In genomic region chr20:50756447-50756846, GRCh38 we compare ENCODE assay signal across 27 cellular contexts. TPM values are rescaled to one million over a fixed set of nuclear protein-coding genes. Genes with fewer than 3 reads are reported as not detected.
DNase-seq lines count a peak whose midpoint lies in the region; ATAC-seq, FAIRE-seq and TF ChIP-seq lines count a peak whose summit lies in the region.
"Had no signal": no experiment of that assay in that cellular context is flagged by ENCODE, and none has a peak within 500 bp of the region (broad histone marks: within the 10 kb centered on the region; RNA-seq: fewer than 3 reads in every experiment).

No MANE protein-coding gene starts in this region.

- FAIRE-seq in A549 (lab: Jason Lieb, UNC) (no peak), HTR-8/SVneo (lab: Jason Lieb, UNC) (peak; percentile 85), K562 (lab: Jason Lieb, UNC) (no peak)
- FAIRE-seq: A204.1, GM12878, GM12892, GM18507 had no signal

- H3K79me2 ChIP-seq in K562 (ENCODE audit: control insufficient read depth, insufficient read depth, low read length) (no peaks in the 10 kb centered on the region), GM23248 (ENCODE audit: insufficient read depth) (no peaks in the 10 kb centered on the region), GM23338 (replicated peaks; ENCODE audit: insufficient read depth) (no peaks in the 10 kb centered on the region)

- H3F3A ChIP-seq in GM23248 (ENCODE audit: insufficient read depth): peaks cover 3% of the 10 kb centered on the region
- no peaks in the 10 kb centered on the region for H3F3A ChIP-seq in GM23338 (replicated peaks; ENCODE audit: low read depth)

- TF ChIP-seq CTCF in A549 (IDR thresholded peaks at IDR 0.05): no peak
- TF ChIP-seq CTCF in Calu3 (IDR thresholded peaks at IDR 0.05; ENCODE audit: unreplicated experiment): no peak
- no peak for TF ChIP-seq CTCF in K562 (IDR thresholded peaks at IDR 0.05 in 2 of 3, conservative IDR thresholded peaks at IDR 0.05 in 1 of 3; ENCODE audit: insufficient read depth in 2 of 3, low read depth in 1 of 3, low read length in 3 of 3)
- no peak for TF ChIP-seq CTCF in GM23338 (conservative IDR thresholded peaks at IDR 0.05; ENCODE audit: low read depth in 2 of 2)

- TF ChIP-seq EP300 in A549 (IDR thresholded peaks at IDR 0.05) (no peak), K562 (IDR thresholded peaks at IDR 0.05; ENCODE audit: low read length) (no peak)

- BruUV-seq in Calu3 (replicated peaks; lab: Mats Ljungman, UMichigan): no TSS peak
- BruUV-seq in K562 (replicated peaks; lab: Mats Ljungman, UMichigan): no TSS peak

- intact Hi-C loops in Calu3 (cut with micrococcal nuclease; ENCODE audit: unreplicated experiment) (no loop called here), K562 (cut with micrococcal nuclease) (no loop called here)

- TF ChIP-seq POLR2A in A549 (IDR thresholded peaks at IDR 0.05; ENCODE audit: low read length) (no peak), K562 (conservative IDR thresholded peaks at IDR 0.05) (no peak)

- in situ Hi-C loops in K562 (cut with MboI) (no loop called here), GM23248 (cut with MboI) (loop anchor here (10.0 kb wide), 1 partner anchor 132 kb away; no protein-coding TSS in a partner anchor)

- H3K4me1 Mint-ChIP-seq in Calu3 (ENCODE audit: low read depth, unreplicated experiment) (peaks cover 51% of the 10 kb centered on the region), GM23338 (peaks cover 6% of the 10 kb centered on the region)
- H3K4me1 Mint-ChIP-seq: B cell had no signal

- no peaks in the 10 kb centered on the region for H3K27me3 ChIP-seq in K562 (ENCODE audit: control insufficient read depth in 2 of 2, insufficient read depth in 2 of 2, low read length in 2 of 2)
- no peaks in the 10 kb centered on the region for H3K27me3 ChIP-seq in GM23248 (replicated peaks; ENCODE audit: insufficient read depth)
- H3K27me3 ChIP-seq in GM23338 (ENCODE audit: insufficient read depth): no peaks in the 10 kb centered on the region
- H3K27me3 ChIP-seq: BLaER1 treated with 17β-estradiol and CSF1 and Interleukin-3, amounts not matched to agents 10 nM and 100 nM had no signal

- H3K9ac ChIP-seq in K562 (ENCODE audit: insufficient read depth in 1 of 2, low read depth in 2 of 2, low read length in 2 of 2) (no peak overlapping the region), GM23248 (no peak overlapping the region)
- H3K9ac ChIP-seq: BLaER1 treated with 17β-estradiol and CSF1 and Interleukin-3, amounts not matched to agents 10 nM and 100 nM had no signal

- WGBS in A549 (ENCODE audit: missing lambda C conversion rate): 80% methylated on average over 2 of the region's 2 CpGs
- 35% methylated on average over 2 of the region's 2 CpGs for WGBS in K562 (ENCODE audit: insufficient coverage, low coverage, missing lambda C conversion rate)
- WGBS in GM23248 (ENCODE audit: low coverage in 1 of 2, low lambda C conversion rate in 2 of 2, missing lambda C conversion rate in 2 of 2), 2 experiments: 89 to 91% methylated on average over 2 of the region's 2 CpGs

- H3K27ac Mint-ChIP-seq in Calu3 (ENCODE audit: unreplicated experiment): peak overlapping the region; percentile 78
- H3K27ac Mint-ChIP-seq in GM23338: no peak overlapping the region
- H3K27ac Mint-ChIP-seq: B cell; CD4-positive, alpha-beta T cell; CD8-positive, alpha-beta T cell had no signal

- H3K27ac ChIP-seq in A549: peak overlapping the region; percentile 18 to 46; a peak in 3 of 6 replicates
- H3K27ac ChIP-seq in K562 (ENCODE audit: extremely low read depth, low read depth, low read length): no peak overlapping the region
- no peak overlapping the region for H3K27ac ChIP-seq in GM23248
- no peak overlapping the region for H3K27ac ChIP-seq in GM23338 (ENCODE audit: low read depth)
- H3K27ac ChIP-seq: BLaER1 treated with 17β-estradiol and CSF1 and Interleukin-3, amounts not matched to agents 10 nM and 100 nM; C4-2B had no signal

- POLR2A ChIA-PET in A549 (lab: Yijun Ruan, JAX): no interaction called here
- POLR2A ChIA-PET in K562 (lab: Yijun Ruan, JAX): interaction anchor here (0.7 kb wide), 1 partner anchor 192 kb away, joined by 3 read pairs; no protein-coding TSS in a partner anchor

- CTCF ChIA-PET in A549 (lab: Yijun Ruan, JAX): interaction anchor here (0.6 to 20.4 kb wide), 8 partner anchors 11 to 178 kb away, joined by 3 to 276 read pairs (median 5); partner anchors contain the start of gene BCAS4
- CTCF ChIA-PET in Calu3 (lab: Charles Lee): interaction anchor here (0.6 kb wide), 3 partner anchors 32 to 132 kb away, joined by 3 to 4 read pairs (median 3); no protein-coding TSS in a partner anchor
- CTCF ChIA-PET in K562 (lab: Yijun Ruan, JAX; ENCODE audit: low intra/inter-chr PET ratio): no interaction called here

- no peak overlapping the region for H3K4me3 Mint-ChIP-seq in Calu3 (ENCODE audit: low read depth, unreplicated experiment)
- H3K4me3 Mint-ChIP-seq in GM23338: no peak overlapping the region
- H3K4me3 Mint-ChIP-seq: B cell; CD4-positive, alpha-beta T cell; CD8-positive, alpha-beta T cell had no signal

- H2AFZ ChIP-seq in K562 (ENCODE audit: low read depth, low read length): no peak overlapping the region
- no peak overlapping the region for H2AFZ ChIP-seq in GM23248
- no peak overlapping the region for H2AFZ ChIP-seq in GM23338

- H3K36me3 ChIP-seq in K562 (ENCODE audit: control insufficient read depth, insufficient read depth, low read length) (peaks cover 12% of the 10 kb centered on the region; the same call in 2 of the 3 replicates), GM23248 (ENCODE audit: low read depth) (no peaks in the 10 kb centered on the region), GM23338 (ENCODE audit: insufficient read depth) (no peaks in the 10 kb centered on the region)
- H3K36me3 ChIP-seq: BLaER1 treated with 17β-estradiol and CSF1 and Interleukin-3, amounts not matched to agents 10 nM and 100 nM had no signal

- H3K9me2 ChIP-seq in GM23248 (ENCODE audit: insufficient read depth) (no peaks in the 10 kb centered on the region), GM23338 (ENCODE audit: insufficient read depth) (no peaks in the 10 kb centered on the region)

- TF ChIP-seq RAD21 in A549 (conservative IDR thresholded peaks at IDR 0.05 in 1 of 2, IDR thresholded peaks at IDR 0.05 in 1 of 2) (no peak), K562 (CRISPR knock-in tag; conservative IDR thresholded peaks at IDR 0.05 in 1 of 2, IDR thresholded peaks at IDR 0.05 in 1 of 2) (no peak)

- no peaks in the 10 kb centered on the region for H4K20me1 ChIP-seq in K562 (replicated peaks; ENCODE audit: control insufficient read depth, insufficient read depth, low read length)
- no peaks in the 10 kb centered on the region for H4K20me1 ChIP-seq in GM23248 (ENCODE audit: insufficient read depth)
- H4K20me1 ChIP-seq in GM23338 (replicated peaks; ENCODE audit: insufficient read depth): no peaks in the 10 kb centered on the region
- H4K20me1 ChIP-seq: BLaER1 treated with 17β-estradiol and CSF1 and Interleukin-3, amounts not matched to agents 10 nM and 100 nM had no signal

- no peaks in the 10 kb centered on the region for H3K9me3 ChIP-seq in A549
- no peaks in the 10 kb centered on the region for H3K9me3 ChIP-seq in K562 (replicated peaks; ENCODE audit: control insufficient read depth, insufficient read depth, low read depth, low read length)
- no peaks in the 10 kb centered on the region for H3K9me3 ChIP-seq in GM23248 (ENCODE audit: low read depth)
- H3K9me3 ChIP-seq: BLaER1 treated with 17β-estradiol and CSF1 and Interleukin-3, amounts not matched to agents 10 nM and 100 nM; Caco-2 had no signal

- H3K9me3 Mint-ChIP-seq in Calu3 (ENCODE audit: low read depth, unreplicated experiment): no peaks in the 10 kb centered on the region
- no peaks in the 10 kb centered on the region; the same call in 2 of the 3 replicates for H3K9me3 Mint-ChIP-seq in GM23338
- H3K9me3 Mint-ChIP-seq: CD4-positive, alpha-beta T cell; CD8-positive, alpha-beta T cell had no signal

- H3K4me3 ChIP-seq in A549: no peak overlapping the region
- H3K4me3 ChIP-seq in K562: no peak overlapping the region
- H3K4me3 ChIP-seq in GM23248: no peak overlapping the region
- no peak overlapping the region for H3K4me3 ChIP-seq in GM23338
- H3K4me3 ChIP-seq: BLaER1 treated with 17β-estradiol and CSF1 and Interleukin-3, amounts not matched to agents 10 nM and 100 nM; GM12878 had no signal

- DNase-seq in A549 (ENCODE audit: low read depth in 1 of 2, low spot score in 1 of 2): no peak
- no peak for DNase-seq in Calu3
- DNase-seq in HTR-8/SVneo (ENCODE audit: insufficient read length, low spot score): no peak
- DNase-seq in K562 (ENCODE audit: extremely low read depth in 1 of 4, low spot score in 3 of 4): no peak
- no peak for DNase-seq in HUDEP-2 (lab: John Stamatoyannopoulos, UW; ENCODE audit: unreplicated experiment in 76 of 76)
- no peak for DNase-seq in GM23248
- DNase-seq in GM23338 (ENCODE audit: low spot score): no peak
- DNase-seq: 8988T; AML-193; CD4-positive, alpha-beta T cell; CD8-positive, alpha-beta T cell; DMS 273 treated with DMSO at 0.1 percent for 48 hours; DMS153; DMS53; DMS79; DND-41; EL; GDM1 had no signal

- H3K9me1 ChIP-seq in K562 (ENCODE audit: control insufficient read depth, insufficient read depth, low read length): no peaks in the 10 kb centered on the region

- H3K4me1 ChIP-seq in A549 (peaks cover 40% of the 10 kb centered on the region), K562 (replicated peaks in 1 of 2; ENCODE audit: control insufficient read depth in 2 of 2, insufficient read depth in 2 of 2, low read length in 2 of 2) (peaks cover 6 to 9% of the 10 kb centered on the region in 2 experiments; a peak in 3 of 5 replicates), GM23248 (ENCODE audit: insufficient read depth) (peaks cover 12% of the 10 kb centered on the region), GM23338 (ENCODE audit: insufficient read depth) (0 out of 2 replicates have a peak, but pooled peaks cover 3% of the 10 kb centered on the region)

- no peak overlapping the region; the same call in 1 of the 3 replicates for H3K4me2 ChIP-seq in A549
- no peak overlapping the region for H3K4me2 ChIP-seq in K562 (ENCODE audit: insufficient read depth, low read length)
- H3K4me2 ChIP-seq in GM23248 (ENCODE audit: unreplicated experiment): no peak overlapping the region
- no peak overlapping the region for H3K4me2 ChIP-seq in GM23338
- H3K4me2 ChIP-seq: BLaER1 treated with 17β-estradiol and CSF1 and Interleukin-3, amounts not matched to agents 10 nM and 100 nM had no signal

- ATAC-seq in A549 (no peak), K562 (no peak), HG03439 (IDR thresholded peaks at IDR 0.05; ENCODE audit: unreplicated experiment) (no peak), GM23338 (no peak)
- ATAC-seq: CD8-positive, alpha-beta T cell; GM12878 had no signal

- peaks cover 80% of the 10 kb centered on the region for H3K36me3 Mint-ChIP-seq in Calu3 (ENCODE audit: insufficient read depth, unreplicated experiment)
- H3K36me3 Mint-ChIP-seq in GM23338 (ENCODE audit: low read depth): peaks cover 5% of the 10 kb centered on the region; the same call in 2 of the 3 replicates
- H3K36me3 Mint-ChIP-seq: CD8-positive, alpha-beta T cell had no signal

- H3K27me3 Mint-ChIP-seq in Calu3 (ENCODE audit: unreplicated experiment) (no peaks in the 10 kb centered on the region), GM23338 (ENCODE audit: insufficient read depth, low read depth, poor library complexity) (peaks cover 6% of the 10 kb centered on the region)
- H3K27me3 Mint-ChIP-seq: B cell; CD4-positive, alpha-beta T cell had no signal

RNA-seq across cellular contexts. Expression of gene PARD6B, which starts 25.1 kb away (rescaled TPM):
- 6.2 and 6.4 TPM in 2 replicates for polyA plus RNA-seq in A549 (2011; rRNA removed)
- 1.6 and 1.7 TPM in 2 replicates for polyA plus RNA-seq in A549 (2012; cell fraction: cytosol; rRNA removed)
- 1.3 and 1.7 TPM in 2 replicates for polyA plus RNA-seq in A549 (2012; cell fraction: nucleus; rRNA removed)
- polyA plus RNA-seq in A549 (2017; fragmentation: RNase III; extraction: RNeasy Plus Mini Kit Qiagen cat#74134 plus additional on column Dnase treatment): 2.7 to 3.1 TPM (median 2.8 TPM) in 3 replicates
- 11.1 and 11.2 TPM in 2 replicates for polyA minus RNA-seq in A549 (2011; rRNA and poly(A)+ RNA removed)
- 114 and 127 TPM in 2 replicates for total RNA-seq in Calu3 (2022)
- 9.8 and 24.9 TPM in 2 replicates for total RNA-seq in K562 (2011; cell fraction: chromatin; rRNA removed; ENCODE audit: low replicate concordance)
- 5.3 and 6.2 TPM in 2 replicates for total RNA-seq in K562 (2011; cell fraction: nucleolus; rRNA removed)
- total RNA-seq in K562 (2011; cell fraction: nucleoplasm; rRNA removed): 12.7 and 15.3 TPM in 2 replicates
- 5.5 and 5.9 TPM in 2 replicates for total RNA-seq in K562 (2014; rRNA removed)
- total RNA-seq in K562 (2014; rRNA removed; fragmentation: Illumina TruSeq; extraction: Trizol): 10.4 and 12.7 TPM in 2 replicates
- total RNA-seq in K562 (2015; rRNA removed; fragmentation: Illumina TruSeq; extraction: Trizol): 9.0 and 9.8 TPM in 2 replicates
- 12.0 and 12.3 TPM in 2 replicates for total RNA-seq in K562 (2021)
- polyA plus RNA-seq in K562 (2011; rRNA removed): 4.5 and 5.3 TPM in 2 replicates
- polyA plus RNA-seq in K562 (2011; cell fraction: cytosol; rRNA removed): 1.5 and 2.7 TPM in 2 replicates
- 1.9 and 2.6 TPM in 2 replicates for polyA plus RNA-seq in K562 (2011; cell fraction: nucleus; rRNA removed)
- 0.96 and 1.2 TPM in 2 replicates for polyA plus RNA-seq in K562 (2012)
- polyA plus RNA-seq in K562 (2014; fragmentation: Illumina TruSeq; extraction: Trizol): 1.7 and 2.5 TPM in 2 replicates
- 1 to 10 TPM; 2.7 to 7.4 TPM for polyA plus RNA-seq in K562 (2014; fragmentation: Nextera tagmentation; extraction: Ambion mirVana)
- polyA plus RNA-seq in K562 (2014; rRNA removed): 2.5 and 2.6 TPM in 2 replicates
- 10.1 and 10.3 TPM in 2 replicates for polyA minus RNA-seq in K562 (2011; rRNA and poly(A)+ RNA removed)
- 5.6 and 5.7 TPM in 2 replicates for polyA minus RNA-seq in K562 (2011; cell fraction: cytosol; rRNA and poly(A)+ RNA removed)
- 2.2 and 3.1 TPM in 2 replicates for polyA minus RNA-seq in K562 (2011; cell fraction: nucleus; rRNA and poly(A)+ RNA removed)
- total RNA-seq in GM23248 (2014; rRNA removed; shearing (Covaris generic)): not detected in 2 replicates
- 0.16 and 0.34 TPM in 2 replicates for polyA plus RNA-seq in GM23248 (2016; fragmentation: Nextera tagmentation; extraction: Ambion mirVana)
- total RNA-seq in GM23338 (2014; rRNA removed; shearing (Covaris generic)): 29.2 and 39.7 TPM in 2 replicates
- 20.0 and 23.5 TPM in 2 replicates for polyA plus RNA-seq in GM23338 (2016; fragmentation: Nextera tagmentation; extraction: Ambion mirVana)

RNA-seq across cellular contexts. Expression of gene BCAS4, which starts 38.4 kb away (rescaled TPM):
- polyA plus RNA-seq in A549 (2011; rRNA removed): 15.5 and 16.9 TPM in 2 replicates
- 48.8 and 49.8 TPM in 2 replicates for polyA plus RNA-seq in A549 (2012; cell fraction: cytosol; rRNA removed)
- 14.4 and 23.6 TPM in 2 replicates for polyA plus RNA-seq in A549 (2012; cell fraction: nucleus; rRNA removed)
- 45.9 to 48.4 TPM (median 46.6 TPM) in 3 replicates for polyA plus RNA-seq in A549 (2017; fragmentation: RNase III; extraction: RNeasy Plus Mini Kit Qiagen cat#74134 plus additional on column Dnase treatment)
- 8.7 and 10.3 TPM in 2 replicates for polyA minus RNA-seq in A549 (2011; rRNA and poly(A)+ RNA removed)
- 11.3 and 13.5 TPM in 2 replicates for total RNA-seq in Calu3 (2022)
- 2.3 and 2.5 TPM in 2 replicates for total RNA-seq in K562 (2011; cell fraction: chromatin; rRNA removed; ENCODE audit: low replicate concordance)
- 0.26 and 1.0 TPM in 2 replicates for total RNA-seq in K562 (2011; cell fraction: nucleolus; rRNA removed)
- total RNA-seq in K562 (2011; cell fraction: nucleoplasm; rRNA removed): 1.8 and 2.7 TPM in 2 replicates
- 2.3 and 2.9 TPM in 2 replicates for total RNA-seq in K562 (2014; rRNA removed)
- total RNA-seq in K562 (2014; rRNA removed; fragmentation: Illumina TruSeq; extraction: Trizol): 0.47 and 0.64 TPM in 2 replicates
- total RNA-seq in K562 (2015; rRNA removed; fragmentation: Illumina TruSeq; extraction: Trizol): 0.34 and 0.36 TPM in 2 replicates
- total RNA-seq in K562 (2021): 1.5 and 2.0 TPM in 2 replicates
- polyA plus RNA-seq in K562 (2011; rRNA removed): 0.65 and 1.1 TPM in 2 replicates
- 1.2 and 2.1 TPM in 2 replicates for polyA plus RNA-seq in K562 (2011; cell fraction: cytosol; rRNA removed)
- 0.27 and 0.70 TPM in 2 replicates for polyA plus RNA-seq in K562 (2011; cell fraction: nucleus; rRNA removed)
- 0.87 and 1.4 TPM in 2 replicates for polyA plus RNA-seq in K562 (2012)
- 0.25 and 1.5 TPM in 2 replicates for polyA plus RNA-seq in K562 (2014; fragmentation: Illumina TruSeq; extraction: Trizol)
- polyA plus RNA-seq in K562 (2014; fragmentation: Nextera tagmentation; extraction: Ambion mirVana): under 1 TPM; 0.15 to 0.20 TPM
- 0.40 and 2.1 TPM in 2 replicates for polyA plus RNA-seq in K562 (2014; rRNA removed)
- polyA minus RNA-seq in K562 (2011; rRNA and poly(A)+ RNA removed): 0.06 and 0.63 TPM in 2 replicates
- not detected in 2 replicates for polyA minus RNA-seq in K562 (2011; cell fraction: cytosol; rRNA and poly(A)+ RNA removed)
- polyA minus RNA-seq in K562 (2011; cell fraction: nucleus; rRNA and poly(A)+ RNA removed): 0.22 and 1.2 TPM in 2 replicates
- total RNA-seq in GM23248 (2014; rRNA removed; shearing (Covaris generic)): 12.6 and 17.7 TPM in 2 replicates
- polyA plus RNA-seq in GM23248 (2016; fragmentation: Nextera tagmentation; extraction: Ambion mirVana): 16.8 and 18.4 TPM in 2 replicates
- total RNA-seq in GM23338 (2014; rRNA removed; shearing (Covaris generic)): 6.3 and 22.2 TPM in 2 replicates
- 22.0 and 24.8 TPM in 2 replicates for polyA plus RNA-seq in GM23338 (2016; fragmentation: Nextera tagmentation; extraction: Ambion mirVana)

Comparison
In these comparisons a context has a peak if more than half of its experiments do, and no peak if none do; other contexts are left out.
1. H3K27ac ChIP-seq: peak in A549 (2 of 2); none in K562 (single experiment), GM23248 (single experiment) and GM23338 (single experiment).